In the genomic region with DNA sequence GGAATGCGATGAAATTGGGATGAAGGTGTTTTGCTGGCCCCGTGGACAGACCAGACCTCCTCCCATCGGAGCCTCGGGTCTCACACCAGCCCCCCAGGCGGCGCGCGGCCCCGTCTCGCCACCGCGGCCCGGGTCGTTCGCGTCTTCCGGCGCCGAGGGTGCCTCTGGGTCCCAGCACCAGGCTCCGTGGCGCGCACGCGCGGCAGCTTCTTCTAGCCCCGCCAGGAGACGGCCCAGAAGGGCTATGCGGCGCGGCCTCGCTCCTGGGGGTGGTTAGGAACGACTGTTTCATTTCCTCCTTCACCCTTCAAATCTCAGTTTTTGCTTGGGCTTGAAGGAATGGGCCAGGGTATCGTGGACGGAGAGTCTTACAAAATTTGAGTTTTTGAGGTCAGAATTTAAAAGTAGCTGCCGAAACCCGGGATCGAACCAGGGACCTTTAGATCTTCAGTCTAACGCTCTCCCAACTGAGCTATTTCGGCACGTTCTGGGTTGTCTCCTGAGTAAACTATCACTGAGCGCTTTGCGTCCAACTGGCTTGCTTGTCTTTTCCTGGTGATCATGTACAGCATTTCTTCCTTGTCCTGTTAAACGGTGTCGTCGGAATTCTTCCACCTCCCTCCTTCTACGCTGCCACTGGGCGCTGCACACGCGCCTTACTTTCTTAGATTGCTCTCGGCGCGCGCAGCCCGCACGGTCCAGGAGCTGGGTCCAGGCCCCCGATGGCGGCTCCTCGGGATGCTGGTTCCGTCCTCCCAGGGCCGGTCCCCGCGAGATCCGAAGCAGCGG, we compare ENCODE assay signal across 8 cellular contexts. TPM values are rescaled to one million over a fixed set of nuclear protein-coding genes. Genes with fewer than 3 reads are reported as not detected.
A peak's percentile ranks its signal among the peaks of the same experiment; 100 is the strongest.
DNase-seq lines count a peak whose midpoint lies in the region; ATAC-seq and TF ChIP-seq lines count a peak whose summit lies in the region.

No MANE protein-coding gene starts in this region.

- peak overlapping the region; percentile 79 for H3K4me3 ChIP-seq in GM08714 (ENCODE audit: low read length)
- peak overlapping the region; percentile 80 for H3K4me3 ChIP-seq in thymus (ENCODE audit: low read length)

- H3K4me1 Mint-ChIP-seq in activated naive CD8-positive, alpha-beta T cell treated with anti-CD3 and anti-CD28 coated beads for 36 hours = peaks cover 19% of the 10 kb centered on the region
- H3K4me1 Mint-ChIP-seq in osteocyte (ENCODE audit: unreplicated experiment) = peaks cover 12% of the 10 kb centered on the region

- H3K36me3 ChIP-seq in thymus (ENCODE audit: control insufficient read depth, insufficient read depth) = no peaks in the 10 kb centered on the region

- peaks cover 10% of the 10 kb centered on the region for H3K4me1 ChIP-seq in thymus (ENCODE audit: control insufficient read depth, insufficient read depth, low read length)

- peak; percentile 90 for ATAC-seq in HG02588 (IDR thresholded peaks at IDR 0.05; ENCODE audit: unreplicated experiment)

- peak overlapping the region; percentile 97 for H3K27ac ChIP-seq in thymus (ENCODE audit: low read depth)

- no peak for TF ChIP-seq CTCF in osteocyte (IDR thresholded peaks at IDR 0.05)

- H3K27ac Mint-ChIP-seq in activated naive CD8-positive, alpha-beta T cell treated with anti-CD3 and anti-CD28 coated beads for 36 hours = peak overlapping the region; percentile 97
- H3K27ac Mint-ChIP-seq in osteocyte (ENCODE audit: unreplicated experiment) = peak overlapping the region; percentile 96

- intact Hi-C loops in head of caudate nucleus (cut with DNase I) = loop anchor here (2.0 kb wide), 1 partner anchor 51 kb away; a partner anchor contains a TSS

- WGBS in thymus = under 1% methylated on average over 64 of the region's 64 CpGs

- no peaks in the 10 kb centered on the region for H3K27me3 ChIP-seq in thymus (ENCODE audit: control insufficient read depth, insufficient read depth)

- H3K36me3 Mint-ChIP-seq in activated naive CD8-positive, alpha-beta T cell treated with anti-CD3 and anti-CD28 coated beads for 36 hours = peaks cover 3% of the 10 kb centered on the region
- no peaks in the 10 kb centered on the region for H3K36me3 Mint-ChIP-seq in osteocyte (ENCODE audit: unreplicated experiment)

- DNase-seq in NCI-H1092 (lab: John Stamatoyannopoulos, UW) (peak; percentile 85), SKM-1 (lab: John Stamatoyannopoulos, UW; ENCODE audit: unreplicated experiment) (peak; percentile 89), head of caudate nucleus (peak; percentile 84 to 97 (median 92)), osteocyte (ENCODE audit: extremely low spot score, unreplicated experiment) (peak; percentile 97)
- DNase-seq in activated naive CD8-positive, alpha-beta T cell treated with anti-CD3 and anti-CD28 coated beads for 36 hours = peak; percentile 93

- H3K27me3 Mint-ChIP-seq in activated naive CD8-positive, alpha-beta T cell treated with anti-CD3 and anti-CD28 coated beads for 36 hours = peaks cover 6% of the 10 kb centered on the region
- no peaks in the 10 kb centered on the region for H3K27me3 Mint-ChIP-seq in osteocyte (ENCODE audit: unreplicated experiment)

- H3K9me3 ChIP-seq in thymus (ENCODE audit: control insufficient read depth) = no peaks in the 10 kb centered on the region

- peak overlapping the region; percentile 78 for H3K4me3 Mint-ChIP-seq in activated naive CD8-positive, alpha-beta T cell treated with anti-CD3 and anti-CD28 coated beads for 36 hours
- H3K4me3 Mint-ChIP-seq in osteocyte (ENCODE audit: unreplicated experiment) = peak overlapping the region; percentile 93

- no peaks in the 10 kb centered on the region for H3K9me3 Mint-ChIP-seq in activated naive CD8-positive, alpha-beta T cell treated with anti-CD3 and anti-CD28 coated beads for 36 hours
- H3K9me3 Mint-ChIP-seq in osteocyte (ENCODE audit: unreplicated experiment) = no peaks in the 10 kb centered on the region

RNA-seq across cellular contexts. Expression of a gene that starts 46.5 kb away (rescaled TPM):
- 10 to 100 TPM; 21.4 to 22.9 TPM for total RNA-seq in activated naive CD8-positive, alpha-beta T cell treated with anti-CD3 and anti-CD28 coated beads for 36 hours
- total RNA-seq in osteocyte = 7.2 and 8.2 TPM in 2 replicates
- polyA plus RNA-seq in thymus = 27.2 TPM

RNA-seq across cellular contexts. Expression of a gene that starts 52.2 kb away (rescaled TPM):
- total RNA-seq in activated naive CD8-positive, alpha-beta T cell treated with anti-CD3 and anti-CD28 coated beads for 36 hours = 1 to 10 TPM; 6.8 to 7.0 TPM
- total RNA-seq in osteocyte = 6.5 and 6.7 TPM in 2 replicates
- polyA plus RNA-seq in thymus = 2.6 TPM

Comparison
In these comparisons a context has a peak if more than half of its experiments do, and no peak if none do; other contexts are left out.
1. Peak in every context shown above with its lines: DNase-seq, ATAC-seq, H3K4me3 ChIP-seq and H3K27ac ChIP-seq.